ENCODE assay signal across 8 cellular contexts in the genomic region with DNA sequence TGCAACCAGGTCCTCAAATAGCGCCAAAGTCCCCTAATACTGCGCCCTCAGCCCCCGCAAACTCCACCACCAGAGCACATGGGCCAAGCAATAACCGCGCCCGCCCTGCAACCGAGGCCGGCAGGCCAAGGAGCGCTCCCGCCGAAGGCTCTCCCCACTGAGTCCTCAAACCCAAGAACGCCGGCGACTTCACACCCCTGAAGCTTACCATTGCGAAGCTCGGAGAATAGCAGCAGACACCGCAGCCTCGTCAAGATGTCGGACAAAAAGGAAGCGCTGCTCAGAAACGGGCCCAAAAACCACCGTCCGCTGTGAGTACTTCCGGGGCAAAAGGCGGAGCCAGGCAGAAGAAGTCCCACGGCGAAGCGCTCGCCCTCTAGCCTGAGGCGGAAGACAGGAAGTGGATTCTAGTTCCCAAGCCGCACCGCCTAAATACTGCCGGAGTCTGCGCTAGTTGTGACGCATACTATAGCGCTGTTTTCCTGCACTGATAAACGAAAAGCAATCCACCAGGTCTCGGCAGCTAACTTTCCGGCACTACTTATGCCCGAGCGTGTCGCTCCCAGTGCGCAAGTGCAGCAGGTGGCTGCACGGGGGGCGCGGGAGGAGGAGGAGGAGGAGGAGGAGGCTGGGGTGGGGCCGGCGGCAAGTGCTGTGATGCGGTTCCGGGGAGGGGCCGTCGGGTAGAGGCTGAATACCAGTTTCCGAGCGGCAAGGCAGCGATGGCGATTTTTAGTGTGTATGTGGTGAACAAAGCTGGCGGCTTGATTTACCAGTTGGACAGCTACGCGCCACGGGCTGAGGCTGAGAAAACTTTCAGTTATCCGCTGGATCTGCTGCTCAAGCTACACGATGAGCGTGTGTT. TPM values are rescaled to one million over a fixed set of nuclear protein-coding genes. Genes with fewer than 3 reads are reported as not detected.
DNase-seq lines count a peak whose midpoint lies in the region; ATAC-seq and TF ChIP-seq lines count a peak whose summit lies in the region.

RPS25 (minus strand) TSS at position 270 of the 865 bp plus-strand sequence; CDS start at position 211, 59 bp downstream.
A gene with protein sequence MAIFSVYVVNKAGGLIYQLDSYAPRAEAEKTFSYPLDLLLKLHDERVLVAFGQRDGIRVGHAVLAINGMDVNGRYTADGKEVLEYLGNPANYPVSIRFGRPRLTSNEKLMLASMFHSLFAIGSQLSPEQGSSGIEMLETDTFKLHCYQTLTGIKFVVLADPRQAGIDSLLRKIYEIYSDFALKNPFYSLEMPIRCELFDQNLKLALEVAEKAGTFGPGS (plus strand): TSS at position 693 of the 865 bp plus-strand sequence. CDS start 30 bp downstream, at position 723.

- H3K14ac ChIP-seq in H9 (ENCODE audit: insufficient read depth, low read length), result peak within 1 kb of the TSS; percentile 92

- no peaks in the 10 kb centered on the region for H3K9me3 ChIP-seq in H9 (ENCODE audit: control insufficient read depth, low read depth, low read length)
- no peaks in the 10 kb centered on the region; the same call in 1 of the 2 replicates for H3K9me3 ChIP-seq in MG63

- no peak within 1 kb of the TSS for H2AK5ac ChIP-seq in H9 (ENCODE audit: insufficient read length, low read length)

- H3K27me3 ChIP-seq in H9 (ENCODE audit: insufficient read depth, low read length) (no peaks in the 10 kb centered on the region), MG63 (no peaks in the 10 kb centered on the region)

- ATAC-seq in stimulated activated naive CD8-positive, alpha-beta T cell treated with anti-CD3 and anti-CD28 coated beads, Interleukin-15, amount 100 ng/mL, for 72 hours, result peak; percentile 94

- H2AFZ ChIP-seq in H9 (ENCODE audit: low read length), result peak within 1 kb of the TSS; percentile 88

- H3K79me1 ChIP-seq in H9 (ENCODE audit: insufficient read depth, low read depth, low read length, poor library complexity, severe bottlenecking), result peaks cover 2% of the 10 kb centered on the region

- H3T11ph ChIP-seq in H9 (ENCODE audit: low read length), result peak within 1 kb of the TSS; percentile 20

- no peak within 1 kb of the TSS for H2BK15ac ChIP-seq in H9 (ENCODE audit: low read depth, low read length)

- H3K23ac ChIP-seq in H9 (ENCODE audit: insufficient read length, low read depth, low read length), result no peak within 1 kb of the TSS

- H3K9ac ChIP-seq in H9 (ENCODE audit: extremely low read depth, insufficient read length, low read length), result peak within 1 kb of the TSS; percentile 95

- H2BK120ac ChIP-seq in H9 (ENCODE audit: low read depth, low read length, poor library complexity, severe bottlenecking), result no peak within 1 kb of the TSS

- H4K20me1 ChIP-seq in H9 (ENCODE audit: control insufficient read depth, insufficient read depth, insufficient read length), result no peaks in the 10 kb centered on the region

- H2BK5ac ChIP-seq in H9 (ENCODE audit: insufficient read length, low read length), result no peak within 1 kb of the TSS

- no peak within 1 kb of the TSS for H4K91ac ChIP-seq in H9 (ENCODE audit: insufficient read length, low read depth, low read length)

- no peaks in the 10 kb centered on the region for H3K4me1 ChIP-seq in H9 (ENCODE audit: insufficient read depth, low read length)

- TF ChIP-seq CTCF in H9 (conservative IDR thresholded peaks at IDR 0.05) (no peak), nephron progenitor cell (IDR thresholded peaks at IDR 0.05) (no peak)

- H3K79me2 ChIP-seq in H9 (ENCODE audit: insufficient read depth, low read length), result peaks cover 15% of the 10 kb centered on the region; the same call in 1 of the 2 replicates

- peaks cover 51 to 78% (median 75%) of the 10 kb centered on the region in 3 experiments for H3K36me3 Mint-ChIP-seq in H9 (ENCODE audit: insufficient read depth in 1 of 3, low read depth in 3 of 3)
- peaks cover 52% of the 10 kb centered on the region for H3K36me3 Mint-ChIP-seq in nephron progenitor cell (ENCODE audit: low read depth)

- H3K18ac ChIP-seq in H9 (ENCODE audit: insufficient read length, low read depth, low read length), result peak within 1 kb of the TSS; percentile 82

- H3K36me3 ChIP-seq in MG63, result peaks cover 75% of the 10 kb centered on the region

- H4K8ac ChIP-seq in H9 (replicated peaks; ENCODE audit: insufficient read length, low read depth, low read length), result no peak within 1 kb of the TSS

- peak within 1 kb of the TSS; percentile 69 for H3K27ac ChIP-seq in H9 (ENCODE audit: insufficient read length, low read depth, low read length)

- no peak within 1 kb of the TSS for H4K5ac ChIP-seq in H9 (ENCODE audit: insufficient read length, low read depth, low read length)

- WGBS in H9 (ENCODE audit: extremely low coverage, insufficient read length, low lambda C conversion rate), result no CpG with 5 or more reads among the region's 63 CpGs

- H3K4me2 ChIP-seq in H9 (ENCODE audit: insufficient read depth, insufficient read length, low read length), result peak within 1 kb of the TSS; percentile 71

- no peaks in the 10 kb centered on the region for H3K9me3 Mint-ChIP-seq in H9
- no peaks in the 10 kb centered on the region for H3K9me3 Mint-ChIP-seq in nephron progenitor cell
- no peaks in the 10 kb centered on the region for H3K9me3 Mint-ChIP-seq in stimulated activated naive CD8-positive, alpha-beta T cell treated with anti-CD3 and anti-CD28 coated beads, Interleukin-15, amount 100 ng/mL, for 72 hours

- peak within 1 kb of the TSS; percentile 99 to 100 (median 99) for H3K27ac Mint-ChIP-seq in H9
- H3K27ac Mint-ChIP-seq in nephron progenitor cell, result peak within 1 kb of the TSS; percentile 100
- peak within 1 kb of the TSS; percentile 99 for H3K27ac Mint-ChIP-seq in stimulated activated naive CD8-positive, alpha-beta T cell treated with anti-CD3 and anti-CD28 coated beads, Interleukin-15, amount 100 ng/mL, for 72 hours

- H3K4me1 Mint-ChIP-seq in H9 (peaks cover 10 to 22% of the 10 kb centered on the region in 2 experiments), nephron progenitor cell (peaks cover 55% of the 10 kb centered on the region)
- H3K4me1 Mint-ChIP-seq in stimulated activated naive CD8-positive, alpha-beta T cell treated with anti-CD3 and anti-CD28 coated beads, Interleukin-15, amount 100 ng/mL, for 72 hours, result peaks cover 61% of the 10 kb centered on the region

- no peaks in the 10 kb centered on the region; the same call in 1 of the 2 replicates for H3K27me3 Mint-ChIP-seq in H9 (ENCODE audit: low read depth)
- peaks cover 7% of the 10 kb centered on the region for H3K27me3 Mint-ChIP-seq in nephron progenitor cell (ENCODE audit: low read depth, poor library complexity)
- H3K27me3 Mint-ChIP-seq in stimulated activated naive CD8-positive, alpha-beta T cell treated with anti-CD3 and anti-CD28 coated beads, Interleukin-15, amount 100 ng/mL, for 72 hours, result no peaks in the 10 kb centered on the region

- H3K56ac ChIP-seq in H9 (ENCODE audit: insufficient read length, low read depth, low read length), result no peak within 1 kb of the TSS

- H3K23me2 ChIP-seq in H9 (ENCODE audit: insufficient read length, low read depth, low read length, poor library complexity, severe bottlenecking), result peaks cover 10% of the 10 kb centered on the region

- H3K4me3 ChIP-seq in MG63, result peak within 1 kb of the TSS; percentile 97

- H2BK12ac ChIP-seq in H9 (ENCODE audit: insufficient read length, low read depth, low read length), result no peak within 1 kb of the TSS

- H2BK20ac ChIP-seq in H9 (ENCODE audit: low read depth, low read length, poor library complexity, severe bottlenecking), result no peak within 1 kb of the TSS

- DNase-seq in ELR (ENCODE audit: low read depth) (peak; percentile 97), H9 (peak; percentile 97), MG63 (peak; percentile 96), SHP77 treated with DMSO at 0.1 percent for 48 hours (lab: John Stamatoyannopoulos, UW) (peak; percentile 89), fibroblast of the conjunctiva (ENCODE audit: low read depth) (peak; percentile 88), nephron progenitor cell (peak; percentile 90)
- peak; percentile 98 for DNase-seq in activated effector memory CD4-positive, alpha-beta T cell treated with anti-CD3 and anti-CD28 coated beads, Interleukin-2, amount 50 U/mL, for 16 hours
- peak; percentile 94 to 95 for DNase-seq in stimulated activated naive CD8-positive, alpha-beta T cell treated with anti-CD3 and anti-CD28 coated beads, Interleukin-15, amount 100 ng/mL, for 72 hours

- H3K4me3 Mint-ChIP-seq in H9 (peak within 1 kb of the TSS; percentile 97 to 99), nephron progenitor cell (peak within 1 kb of the TSS; percentile 100)
- peak within 1 kb of the TSS; percentile 95 to 99 for H3K4me3 Mint-ChIP-seq in stimulated activated naive CD8-positive, alpha-beta T cell treated with anti-CD3 and anti-CD28 coated beads, Interleukin-15, amount 100 ng/mL, for 72 hours

- H3K4ac ChIP-seq in H9 (ENCODE audit: low read depth, low read length), result no peak within 1 kb of the TSS; the same call in 1 of the 2 replicates

RNA-seq across cellular contexts. Expression of gene RPS25, which starts in this region (rescaled TPM):
- total RNA-seq in H9 (2021), result 1,450 and 1,453 TPM in 2 replicates
- total RNA-seq in MG63 (2014; rRNA removed; shearing (Covaris generic); ENCODE audit: low replicate concordance), result 1,989 and 2,700 TPM in 2 replicates

RNA-seq across cellular contexts. Expression of the second gene that starts in this region (rescaled TPM):
- 82.8 TPM in 2 replicates for total RNA-seq in H9 (2021)
- 54.2 and 91.6 TPM in 2 replicates for total RNA-seq in MG63 (2014; rRNA removed; shearing (Covaris generic); ENCODE audit: low replicate concordance)

Comparison
In these comparisons a context has a peak if more than half of its experiments do, and no peak if none do; other contexts are left out.
1. Peak in every context shown above with its lines: DNase-seq, ATAC-seq, H3K4me3 ChIP-seq and H3K27ac ChIP-seq.